In genomic region chr2:8297376-8298213, GRCh38 we compare ENCODE assay signal across 1 cellular context.
TF ChIP-seq lines count a peak whose summit lies in the region.

No MANE protein-coding gene starts in this region.

TF ChIP-seq in K562, 482 proteins besides CTCF, POLR2A, EP300 and RAD21 (continued from another document):
- TF ChIP-seq ATF3 (IDR thresholded peaks at IDR 0.05) (peak; percentile 45; the same call in 1 of the 2 replicates), ATF3 (CRISPR knock-in tag; conservative IDR thresholded peaks at IDR 0.05) (no peak), ZNF316 (IDR thresholded peaks at IDR 0.05) (no peak)
